2 cellular contexts compared by ENCODE assay signal in genomic region chr11:3709977-3710376, GRCh38.
A peak's percentile ranks its signal among the peaks of the same experiment; 100 is the strongest.
TF ChIP-seq lines count a peak whose summit lies in the region.

No MANE protein-coding gene starts in this region.

TF ChIP-seq in liver, 16 proteins besides CTCF, POLR2A, EP300 and RAD21:
- TF ChIP-seq YY1 (IDR thresholded peaks at IDR 0.05): no peak
- TF ChIP-seq HNF4A (conservative IDR thresholded peaks at IDR 0.05): peak; percentile 40 to 43
- TF ChIP-seq SP1 (IDR thresholded peaks at IDR 0.05): peak; percentile 9

TF ChIP-seq in HepG2, 621 proteins besides CTCF, POLR2A, EP300 and RAD21:
- TF ChIP-seq TOPORS (CRISPR knock-in tag; IDR thresholded peaks at IDR 0.05) (no peak), ARHGAP35 (CRISPR knock-in tag; IDR thresholded peaks at IDR 0.05; ENCODE audit: borderline replicate concordance) (no peak), ZNF350 (CRISPR knock-in tag; IDR thresholded peaks at IDR 0.05; ENCODE audit: borderline replicate concordance, low read depth) (no peak), CCAR2 (optimal IDR thresholded peaks at IDR 0.05; ENCODE audit: low read depth, low read length) (no peak), PAX8 (CRISPR knock-in tag; IDR thresholded peaks at IDR 0.05; ENCODE audit: borderline replicate concordance) (no peak), DMAP1 (CRISPR knock-in tag; IDR thresholded peaks at IDR 0.05) (no peak), ZNF207 (IDR thresholded peaks at IDR 0.05; ENCODE audit: borderline replicate concordance) (no peak), RFX1 (IDR thresholded peaks at IDR 0.05) (no peak), AKAP8 (CRISPR knock-in tag; IDR thresholded peaks at IDR 0.05) (no peak), JARID2 (CRISPR knock-in tag; IDR thresholded peaks at IDR 0.05; ENCODE audit: insufficient replicate concordance) (no peak), SNAPC2 (CRISPR knock-in tag; IDR thresholded peaks at IDR 0.05) (no peak), ZNF10 (CRISPR knock-in tag; IDR thresholded peaks at IDR 0.05; ENCODE audit: borderline replicate concordance, low read depth) (no peak), AKNA (CRISPR knock-in tag; IDR thresholded peaks at IDR 0.05; ENCODE audit: borderline replicate concordance) (no peak)
- TF ChIP-seq, protein P1, sequence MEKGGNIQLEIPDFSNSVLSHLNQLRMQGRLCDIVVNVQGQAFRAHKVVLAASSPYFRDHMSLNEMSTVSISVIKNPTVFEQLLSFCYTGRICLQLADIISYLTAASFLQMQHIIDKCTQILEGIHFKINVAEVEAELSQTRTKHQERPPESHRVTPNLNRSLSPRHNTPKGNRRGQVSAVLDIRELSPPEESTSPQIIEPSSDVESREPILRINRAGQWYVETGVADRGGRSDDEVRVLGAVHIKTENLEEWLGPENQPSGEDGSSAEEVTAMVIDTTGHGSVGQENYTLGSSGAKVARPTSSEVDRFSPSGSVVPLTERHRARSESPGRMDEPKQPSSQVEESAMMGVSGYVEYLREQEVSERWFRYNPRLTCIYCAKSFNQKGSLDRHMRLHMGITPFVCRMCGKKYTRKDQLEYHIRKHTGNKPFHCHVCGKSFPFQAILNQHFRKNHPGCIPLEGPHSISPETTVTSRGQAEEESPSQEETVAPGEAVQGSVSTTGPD (CRISPR knock-in tag; IDR thresholded peaks at IDR 0.05): no peak
- TF ChIP-seq, protein P2, sequence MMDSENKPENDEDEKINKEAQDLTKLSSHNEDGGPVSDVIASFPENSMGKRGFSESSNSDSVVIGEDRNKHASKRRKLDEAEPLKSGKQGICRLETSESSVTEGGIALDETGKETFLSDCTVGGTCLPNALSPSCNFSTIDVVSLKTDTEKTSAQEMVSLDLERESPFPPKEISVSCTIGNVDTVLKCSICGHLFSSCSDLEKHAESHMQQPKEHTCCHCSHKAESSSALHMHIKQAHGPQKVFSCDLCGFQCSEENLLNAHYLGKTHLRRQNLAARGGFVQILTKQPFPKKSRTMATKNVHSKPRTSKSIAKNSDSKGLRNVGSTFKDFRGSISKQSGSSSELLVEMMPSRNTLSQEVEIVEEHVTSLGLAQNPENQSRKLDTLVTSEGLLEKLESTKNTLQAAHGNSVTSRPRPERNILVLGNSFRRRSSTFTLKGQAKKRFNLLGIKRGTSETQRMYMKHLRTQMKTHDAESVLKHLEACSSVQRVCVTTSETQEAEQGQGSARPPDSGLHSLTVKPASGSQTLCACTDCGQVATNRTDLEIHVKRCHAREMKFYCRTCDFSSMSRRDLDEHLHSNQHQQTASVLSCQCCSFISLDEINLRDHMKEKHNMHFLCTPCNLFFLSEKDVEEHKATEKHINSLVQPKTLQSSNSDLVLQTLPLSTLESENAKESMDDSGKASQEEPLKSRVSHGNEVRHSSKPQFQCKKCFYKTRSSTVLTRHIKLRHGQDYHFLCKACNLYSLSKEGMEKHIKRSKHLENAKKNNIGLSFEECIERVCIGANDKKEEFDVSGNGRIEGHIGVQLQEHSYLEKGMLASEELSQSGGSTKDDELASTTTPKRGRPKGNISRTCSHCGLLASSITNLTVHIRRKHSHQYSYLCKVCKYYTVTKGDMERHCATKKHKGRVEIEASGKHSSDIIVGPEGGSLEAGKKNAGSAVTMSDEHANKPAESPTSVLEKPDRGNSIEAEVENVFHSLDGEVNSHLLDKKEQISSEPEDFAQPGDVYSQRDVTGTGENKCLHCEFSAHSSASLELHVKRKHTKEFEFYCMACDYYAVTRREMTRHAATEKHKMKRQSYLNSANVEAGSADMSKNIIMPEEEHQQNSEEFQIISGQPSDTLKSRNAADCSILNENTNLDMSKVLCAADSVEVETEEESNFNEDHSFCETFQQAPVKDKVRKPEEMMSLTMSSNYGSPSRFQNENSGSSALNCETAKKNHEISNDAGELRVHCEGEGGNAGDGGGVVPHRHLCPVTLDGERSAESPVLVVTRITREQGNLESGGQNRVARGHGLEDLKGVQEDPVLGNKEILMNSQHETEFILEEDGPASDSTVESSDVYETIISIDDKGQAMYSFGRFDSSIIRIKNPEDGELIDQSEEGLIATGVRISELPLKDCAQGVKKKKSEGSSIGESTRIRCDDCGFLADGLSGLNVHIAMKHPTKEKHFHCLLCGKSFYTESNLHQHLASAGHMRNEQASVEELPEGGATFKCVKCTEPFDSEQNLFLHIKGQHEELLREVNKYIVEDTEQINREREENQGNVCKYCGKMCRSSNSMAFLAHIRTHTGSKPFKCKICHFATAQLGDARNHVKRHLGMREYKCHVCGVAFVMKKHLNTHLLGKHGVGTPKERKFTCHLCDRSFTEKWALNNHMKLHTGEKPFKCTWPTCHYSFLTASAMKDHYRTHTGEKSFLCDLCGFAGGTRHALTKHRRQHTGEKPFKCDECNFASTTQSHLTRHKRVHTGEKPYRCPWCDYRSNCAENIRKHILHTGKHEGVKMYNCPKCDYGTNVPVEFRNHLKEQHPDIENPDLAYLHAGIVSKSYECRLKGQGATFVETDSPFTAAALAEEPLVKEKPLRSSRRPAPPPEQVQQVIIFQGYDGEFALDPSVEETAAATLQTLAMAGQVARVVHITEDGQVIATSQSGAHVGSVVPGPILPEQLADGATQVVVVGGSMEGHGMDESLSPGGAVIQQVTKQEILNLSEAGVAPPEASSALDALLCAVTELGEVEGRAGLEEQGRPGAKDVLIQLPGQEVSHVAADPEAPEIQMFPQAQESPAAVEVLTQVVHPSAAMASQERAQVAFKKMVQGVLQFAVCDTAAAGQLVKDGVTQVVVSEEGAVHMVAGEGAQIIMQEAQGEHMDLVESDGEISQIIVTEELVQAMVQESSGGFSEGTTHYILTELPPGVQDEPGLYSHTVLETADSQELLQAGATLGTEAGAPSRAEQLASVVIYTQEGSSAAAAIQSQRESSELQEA (CRISPR knock-in tag; IDR thresholded peaks at IDR 0.05; ENCODE audit: not compliant biosample characterization): no peak
- TF ChIP-seq, protein P3, sequence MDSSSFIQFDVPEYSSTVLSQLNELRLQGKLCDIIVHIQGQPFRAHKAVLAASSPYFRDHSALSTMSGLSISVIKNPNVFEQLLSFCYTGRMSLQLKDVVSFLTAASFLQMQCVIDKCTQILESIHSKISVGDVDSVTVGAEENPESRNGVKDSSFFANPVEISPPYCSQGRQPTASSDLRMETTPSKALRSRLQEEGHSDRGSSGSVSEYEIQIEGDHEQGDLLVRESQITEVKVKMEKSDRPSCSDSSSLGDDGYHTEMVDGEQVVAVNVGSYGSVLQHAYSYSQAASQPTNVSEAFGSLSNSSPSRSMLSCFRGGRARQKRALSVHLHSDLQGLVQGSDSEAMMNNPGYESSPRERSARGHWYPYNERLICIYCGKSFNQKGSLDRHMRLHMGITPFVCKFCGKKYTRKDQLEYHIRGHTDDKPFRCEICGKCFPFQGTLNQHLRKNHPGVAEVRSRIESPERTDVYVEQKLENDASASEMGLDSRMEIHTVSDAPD (CRISPR knock-in tag; IDR thresholded peaks at IDR 0.05): no peak
